1 cellular context compared by ENCODE assay signal in genomic region chr6:9431945-9432344, GRCh38.
TF ChIP-seq lines count a peak whose summit lies in the region.

No MANE protein-coding gene starts in this region.

TF ChIP-seq in HEK293, 187 proteins besides CTCF, POLR2A, EP300 and RAD21 (continued from another document):
- TF ChIP-seq ZNF518A (tag by site-specific recombination; conservative IDR thresholded peaks at IDR 0.05; ENCODE audit: low read depth) (peak; percentile 68; the same call in 1 of the 2 replicates), ZNF792 (tag by site-specific recombination; IDR thresholded peaks at IDR 0.05) (no peak), ZNF394 (tag by site-specific recombination; IDR thresholded peaks at IDR 0.05; ENCODE audit: borderline replicate concordance) (peak; percentile 75; the same call in 1 of the 2 replicates), ZNF426 (tag by site-specific recombination; IDR thresholded peaks at IDR 0.05) (peak; percentile 60), ZNF391 (tag by site-specific recombination; IDR thresholded peaks at IDR 0.05; ENCODE audit: borderline replicate concordance, low read depth) (no peak), KLF9 (tag by site-specific recombination; IDR thresholded peaks at IDR 0.05; ENCODE audit: low read depth) (no peak), ZSCAN30 (tag by site-specific recombination; IDR thresholded peaks at IDR 0.05) (no peak), ZNF248 (tag by site-specific recombination; IDR thresholded peaks at IDR 0.05) (no peak), ZNF560 (tag by site-specific recombination; IDR thresholded peaks at IDR 0.05; ENCODE audit: borderline replicate concordance) (0 out of 2 replicates have a peak, but pooled peaks have one; percentile 29), ATF2 (tag by site-specific recombination; IDR thresholded peaks at IDR 0.05; ENCODE audit: low read depth) (no peak), SP3 (tag by site-specific recombination; IDR thresholded peaks at IDR 0.05) (no peak), BCL6B (tag by site-specific recombination; IDR thresholded peaks at IDR 0.05) (no peak), ZXDB (tag by site-specific recombination; IDR thresholded peaks at IDR 0.05) (0 out of 2 replicates have a peak, but pooled peaks have one; percentile 31), ZNF626 (tag by site-specific recombination; IDR thresholded peaks at IDR 0.05) (no peak), ZFP69B (tag by site-specific recombination; IDR thresholded peaks at IDR 0.05) (no peak), ZNF510 (tag by site-specific recombination; IDR thresholded peaks at IDR 0.05; ENCODE audit: insufficient replicate concordance) (no peak), ZNF48 (tag by site-specific recombination; IDR thresholded peaks at IDR 0.05) (no peak), ZNF341 (tag by site-specific recombination; IDR thresholded peaks at IDR 0.05; ENCODE audit: low read depth) (no peak), KLF17 (tag by site-specific recombination; IDR thresholded peaks at IDR 0.05) (no peak), ZNF488 (tag by site-specific recombination; IDR thresholded peaks at IDR 0.05) (no peak), ZBTB10 (tag by site-specific recombination; IDR thresholded peaks at IDR 0.05) (no peak), GLI2 (tag by site-specific recombination; IDR thresholded peaks at IDR 0.05; ENCODE audit: borderline replicate concordance, low read depth) (no peak), ZBTB8A (tag by site-specific recombination; IDR thresholded peaks at IDR 0.05) (peak; percentile 50), ZBTB26 (tag by site-specific recombination; optimal IDR thresholded peaks at IDR 0.05) (no peak), SCRT1 (tag by site-specific recombination; IDR thresholded peaks at IDR 0.05; ENCODE audit: borderline replicate concordance) (no peak), ZNF26 (tag by site-specific recombination; IDR thresholded peaks at IDR 0.05) (no peak), ZSCAN5A (tag by site-specific recombination; IDR thresholded peaks at IDR 0.05) (no peak), ZNF621 (tag by site-specific recombination; IDR thresholded peaks at IDR 0.05) (no peak), ZNF561 (tag by site-specific recombination; IDR thresholded peaks at IDR 0.05; ENCODE audit: borderline replicate concordance) (no peak), KLF8 (tag by site-specific recombination; IDR thresholded peaks at IDR 0.05) (no peak), HOXD13 (CRISPR knock-in tag; IDR thresholded peaks at IDR 0.05; ENCODE audit: borderline replicate concordance) (no peak), RBAK (tag by site-specific recombination; IDR thresholded peaks at IDR 0.05) (no peak), GLIS1 (tag by site-specific recombination; IDR thresholded peaks at IDR 0.05) (no peak), PBX3 (CRISPR knock-in tag; IDR thresholded peaks at IDR 0.05) (no peak), ZNF174 (tag by site-specific recombination; IDR thresholded peaks at IDR 0.05) (no peak), TCF7L2 (IDR thresholded peaks at IDR 0.05; ENCODE audit: borderline replicate concordance, low read depth, low read length) (no peak), BCL11B (tag by site-specific recombination; IDR thresholded peaks at IDR 0.05; ENCODE audit: low read depth) (no peak), OSR2 (tag by site-specific recombination; IDR thresholded peaks at IDR 0.05) (no peak), ZNF600 (tag by site-specific recombination; IDR thresholded peaks at IDR 0.05) (no peak), GLIS2 (tag by site-specific recombination; IDR thresholded peaks at IDR 0.05) (no peak), ZNF529 (tag by site-specific recombination; IDR thresholded peaks at IDR 0.05; ENCODE audit: insufficient replicate concordance) (no peak), SALL2 (tag by site-specific recombination; IDR thresholded peaks at IDR 0.05; ENCODE audit: borderline replicate concordance) (no peak), ZNF530 (tag by site-specific recombination; IDR thresholded peaks at IDR 0.05; ENCODE audit: low read depth) (no peak), FEZF1 (tag by site-specific recombination; IDR thresholded peaks at IDR 0.05) (no peak), ZNF350 (tag by site-specific recombination; IDR thresholded peaks at IDR 0.05) (no peak)
TF ChIP-seq in HEK293: peak in this region for 16.
